1 cellular context compared by ENCODE assay signal in the genomic region with DNA sequence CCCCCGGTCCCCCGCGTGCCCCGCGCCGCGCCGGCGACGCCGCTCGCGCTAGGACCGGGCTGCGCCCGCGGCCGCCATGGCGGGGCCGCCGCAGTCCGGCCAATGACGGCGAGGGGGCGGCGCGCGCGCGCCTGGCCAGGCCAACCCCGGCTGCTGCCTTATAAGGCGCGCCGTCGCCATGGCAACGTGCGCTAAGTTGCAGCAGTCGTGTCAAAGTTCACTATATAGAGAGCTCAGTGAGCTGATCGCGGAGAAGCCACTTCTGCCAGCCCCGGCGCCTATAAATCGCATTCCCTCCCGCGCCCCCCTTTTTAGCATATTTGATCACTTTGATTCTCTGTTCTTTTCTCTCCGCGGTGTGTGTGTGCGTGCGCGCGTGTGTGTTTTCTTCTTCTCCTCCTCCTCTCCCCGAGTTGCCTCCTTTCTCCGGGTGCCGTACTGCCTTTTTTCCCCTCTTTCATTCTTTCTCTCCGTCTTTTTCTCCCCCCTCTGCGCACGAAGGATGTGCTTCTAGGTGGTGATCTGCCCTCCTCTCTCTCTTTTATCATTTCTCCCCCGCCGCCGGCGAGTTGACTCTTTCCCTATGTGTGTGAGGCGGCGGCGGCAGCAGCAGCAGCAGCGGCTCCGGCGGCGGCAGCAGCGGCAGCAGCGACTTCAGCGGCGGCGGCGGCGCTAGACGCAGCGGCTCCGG.
TF ChIP-seq lines count a peak whose summit lies in the region.

A gene (plus strand): TSS at position 251 of the 691 bp plus-strand sequence. CDS start 1,406 bp downstream, outside the sequence.

TF ChIP-seq in HepG2, 621 proteins besides CTCF, POLR2A, EP300 and RAD21 (continued from another document and continues in another):
- TF ChIP-seq, protein P1, sequence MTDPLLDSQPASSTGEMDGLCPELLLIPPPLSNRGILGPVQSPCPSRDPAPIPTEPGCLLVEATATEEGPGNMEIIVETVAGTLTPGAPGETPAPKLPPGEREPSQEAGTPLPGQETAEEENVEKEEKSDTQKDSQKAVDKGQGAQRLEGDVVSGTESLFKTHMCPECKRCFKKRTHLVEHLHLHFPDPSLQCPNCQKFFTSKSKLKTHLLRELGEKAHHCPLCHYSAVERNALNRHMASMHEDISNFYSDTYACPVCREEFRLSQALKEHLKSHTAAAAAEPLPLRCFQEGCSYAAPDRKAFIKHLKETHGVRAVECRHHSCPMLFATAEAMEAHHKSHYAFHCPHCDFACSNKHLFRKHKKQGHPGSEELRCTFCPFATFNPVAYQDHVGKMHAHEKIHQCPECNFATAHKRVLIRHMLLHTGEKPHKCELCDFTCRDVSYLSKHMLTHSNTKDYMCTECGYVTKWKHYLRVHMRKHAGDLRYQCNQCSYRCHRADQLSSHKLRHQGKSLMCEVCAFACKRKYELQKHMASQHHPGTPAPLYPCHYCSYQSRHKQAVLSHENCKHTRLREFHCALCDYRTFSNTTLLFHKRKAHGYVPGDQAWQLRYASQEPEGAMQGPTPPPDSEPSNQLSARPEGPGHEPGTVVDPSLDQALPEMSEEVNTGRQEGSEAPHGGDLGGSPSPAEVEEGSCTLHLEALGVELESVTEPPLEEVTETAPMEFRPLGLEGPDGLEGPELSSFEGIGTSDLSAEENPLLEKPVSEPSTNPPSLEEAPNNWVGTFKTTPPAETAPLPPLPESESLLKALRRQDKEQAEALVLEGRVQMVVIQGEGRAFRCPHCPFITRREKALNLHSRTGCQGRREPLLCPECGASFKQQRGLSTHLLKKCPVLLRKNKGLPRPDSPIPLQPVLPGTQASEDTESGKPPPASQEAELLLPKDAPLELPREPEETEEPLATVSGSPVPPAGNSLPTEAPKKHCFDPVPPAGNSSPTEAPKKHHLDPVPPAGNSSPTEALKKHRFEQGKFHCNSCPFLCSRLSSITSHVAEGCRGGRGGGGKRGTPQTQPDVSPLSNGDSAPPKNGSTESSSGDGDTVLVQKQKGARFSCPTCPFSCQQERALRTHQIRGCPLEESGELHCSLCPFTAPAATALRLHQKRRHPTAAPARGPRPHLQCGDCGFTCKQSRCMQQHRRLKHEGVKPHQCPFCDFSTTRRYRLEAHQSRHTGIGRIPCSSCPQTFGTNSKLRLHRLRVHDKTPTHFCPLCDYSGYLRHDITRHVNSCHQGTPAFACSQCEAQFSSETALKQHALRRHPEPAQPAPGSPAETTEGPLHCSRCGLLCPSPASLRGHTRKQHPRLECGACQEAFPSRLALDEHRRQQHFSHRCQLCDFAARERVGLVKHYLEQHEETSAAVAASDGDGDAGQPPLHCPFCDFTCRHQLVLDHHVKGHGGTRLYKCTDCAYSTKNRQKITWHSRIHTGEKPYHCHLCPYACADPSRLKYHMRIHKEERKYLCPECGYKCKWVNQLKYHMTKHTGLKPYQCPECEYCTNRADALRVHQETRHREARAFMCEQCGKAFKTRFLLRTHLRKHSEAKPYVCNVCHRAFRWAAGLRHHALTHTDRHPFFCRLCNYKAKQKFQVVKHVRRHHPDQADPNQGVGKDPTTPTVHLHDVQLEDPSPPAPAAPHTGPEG (CRISPR knock-in tag; IDR thresholded peaks at IDR 0.05): peak; percentile 95
- TF ChIP-seq MIER2 (CRISPR knock-in tag; IDR thresholded peaks at IDR 0.05) (no peak), EZH2 (conservative IDR thresholded peaks at IDR 0.05; ENCODE audit: low read depth, low read length) (no peak), GABPB1 (CRISPR knock-in tag; IDR thresholded peaks at IDR 0.05) (no peak; the same call in 1 of the 2 replicates), BRD4 (CRISPR knock-in tag; IDR thresholded peaks at IDR 0.05) (0 out of 2 replicates have a peak, but pooled peaks have one; percentile 27), SMAD9 (CRISPR knock-in tag; IDR thresholded peaks at IDR 0.05) (no peak), CEBPG (CRISPR knock-in tag; IDR thresholded peaks at IDR 0.05) (0 out of 2 replicates have a peak, but pooled peaks have one; percentile 26), TBX2 (CRISPR knock-in tag; IDR thresholded peaks at IDR 0.05; ENCODE audit: borderline replicate concordance) (peak; percentile 43; the same call in 1 of the 2 replicates), SRF (IDR thresholded peaks at IDR 0.05; ENCODE audit: low read depth, low read length) (peak; percentile 99), ZNF703 (CRISPR knock-in tag; IDR thresholded peaks at IDR 0.05; ENCODE audit: borderline replicate concordance) (no peak), AKAP8 (CRISPR knock-in tag; IDR thresholded peaks at IDR 0.05) (no peak), ZNF543 (CRISPR knock-in tag; IDR thresholded peaks at IDR 0.05) (no peak), GTF3A (CRISPR knock-in tag; conservative IDR thresholded peaks at IDR 0.05) (no peak), NFRKB (IDR thresholded peaks at IDR 0.05) (no peak), PHF21A (CRISPR knock-in tag; IDR thresholded peaks at IDR 0.05) (0 out of 2 replicates have a peak, but pooled peaks have one; percentile 9), CEBPB (IDR thresholded peaks at IDR 0.05; ENCODE audit: borderline replicate concordance, low read depth, low read length) (peak; percentile 57; the same call in 1 of the 2 replicates), FOXK1 (CRISPR knock-in tag; IDR thresholded peaks at IDR 0.05; ENCODE audit: borderline replicate concordance, low read depth) (no peak), HOXA3 (CRISPR knock-in tag; IDR thresholded peaks at IDR 0.05) (peak; percentile 67; the same call in 1 of the 2 replicates), HDAC2 (CRISPR knock-in tag; IDR thresholded peaks at IDR 0.05) (no peak), ZNF83 (CRISPR knock-in tag; IDR thresholded peaks at IDR 0.05; ENCODE audit: borderline replicate concordance) (no peak), NBN (conservative IDR thresholded peaks at IDR 0.05) (no peak), FOSL2 (CRISPR knock-in tag; IDR thresholded peaks at IDR 0.05) (no peak), CBX5 (CRISPR knock-in tag; IDR thresholded peaks at IDR 0.05; ENCODE audit: borderline replicate concordance) (no peak), ZNF331 (CRISPR knock-in tag; IDR thresholded peaks at IDR 0.05) (no peak), MAF1 (CRISPR knock-in tag; IDR thresholded peaks at IDR 0.05; ENCODE audit: borderline replicate concordance) (no peak), ZNF3 (CRISPR knock-in tag; IDR thresholded peaks at IDR 0.05) (no peak), ZNF33B (CRISPR knock-in tag; IDR thresholded peaks at IDR 0.05) (no peak), ZNF17 (CRISPR knock-in tag; IDR thresholded peaks at IDR 0.05) (no peak), ZFP36 (IDR thresholded peaks at IDR 0.05; ENCODE audit: borderline replicate concordance, low read depth, low read length, partially characterized antibody) (no peak)
- TF ChIP-seq, protein P2, sequence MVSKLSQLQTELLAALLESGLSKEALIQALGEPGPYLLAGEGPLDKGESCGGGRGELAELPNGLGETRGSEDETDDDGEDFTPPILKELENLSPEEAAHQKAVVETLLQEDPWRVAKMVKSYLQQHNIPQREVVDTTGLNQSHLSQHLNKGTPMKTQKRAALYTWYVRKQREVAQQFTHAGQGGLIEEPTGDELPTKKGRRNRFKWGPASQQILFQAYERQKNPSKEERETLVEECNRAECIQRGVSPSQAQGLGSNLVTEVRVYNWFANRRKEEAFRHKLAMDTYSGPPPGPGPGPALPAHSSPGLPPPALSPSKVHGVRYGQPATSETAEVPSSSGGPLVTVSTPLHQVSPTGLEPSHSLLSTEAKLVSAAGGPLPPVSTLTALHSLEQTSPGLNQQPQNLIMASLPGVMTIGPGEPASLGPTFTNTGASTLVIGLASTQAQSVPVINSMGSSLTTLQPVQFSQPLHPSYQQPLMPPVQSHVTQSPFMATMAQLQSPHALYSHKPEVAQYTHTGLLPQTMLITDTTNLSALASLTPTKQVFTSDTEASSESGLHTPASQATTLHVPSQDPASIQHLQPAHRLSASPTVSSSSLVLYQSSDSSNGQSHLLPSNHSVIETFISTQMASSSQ (IDR thresholded peaks at IDR 0.05; ENCODE audit: low read depth): no peak
- TF ChIP-seq, protein P2 (CRISPR knock-in tag; IDR thresholded peaks at IDR 0.05; ENCODE audit: borderline replicate concordance): no peak
- TF ChIP-seq, protein P3, sequence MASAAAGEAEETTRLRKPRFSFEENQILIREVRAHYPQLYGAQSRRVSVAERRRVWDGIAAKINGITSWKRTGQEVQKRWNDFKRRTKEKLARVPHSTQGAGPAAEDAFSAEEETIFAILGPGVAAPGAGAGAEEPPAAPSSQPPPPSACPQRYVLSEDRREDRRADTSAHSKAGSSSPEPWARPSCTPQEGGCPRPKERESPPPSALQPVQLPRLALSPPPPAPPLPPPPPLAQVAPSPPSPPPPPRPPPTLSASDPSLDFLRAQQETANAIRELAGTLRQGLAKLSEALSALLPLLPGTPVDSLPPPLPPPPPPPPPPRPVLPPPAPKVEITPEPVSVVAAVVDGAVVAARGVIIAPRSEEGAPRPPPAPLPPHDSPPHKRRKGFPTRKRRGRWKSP (CRISPR knock-in tag; IDR thresholded peaks at IDR 0.05): peak; percentile 93
- TF ChIP-seq, protein P4, sequence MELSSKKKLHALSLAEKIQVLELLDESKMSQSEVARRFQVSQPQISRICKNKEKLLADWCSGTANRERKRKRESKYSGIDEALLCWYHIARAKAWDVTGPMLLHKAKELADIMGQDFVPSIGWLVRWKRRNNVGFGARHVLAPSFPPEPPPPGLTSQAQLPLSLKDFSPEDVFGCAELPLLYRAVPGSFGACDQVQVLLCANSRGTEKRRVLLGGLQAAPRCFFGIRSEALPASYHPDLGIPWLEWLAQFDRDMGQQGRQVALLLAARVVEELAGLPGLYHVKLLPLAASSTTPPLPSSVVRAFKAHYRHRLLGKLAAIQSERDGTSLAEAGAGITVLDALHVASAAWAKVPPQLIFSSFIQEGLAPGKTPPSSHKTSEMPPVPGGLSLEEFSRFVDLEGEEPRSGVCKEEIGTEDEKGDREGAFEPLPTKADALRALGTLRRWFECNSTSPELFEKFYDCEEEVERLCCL (CRISPR knock-in tag; IDR thresholded peaks at IDR 0.05; ENCODE audit: borderline replicate concordance): no peak
- TF ChIP-seq, protein P5, sequence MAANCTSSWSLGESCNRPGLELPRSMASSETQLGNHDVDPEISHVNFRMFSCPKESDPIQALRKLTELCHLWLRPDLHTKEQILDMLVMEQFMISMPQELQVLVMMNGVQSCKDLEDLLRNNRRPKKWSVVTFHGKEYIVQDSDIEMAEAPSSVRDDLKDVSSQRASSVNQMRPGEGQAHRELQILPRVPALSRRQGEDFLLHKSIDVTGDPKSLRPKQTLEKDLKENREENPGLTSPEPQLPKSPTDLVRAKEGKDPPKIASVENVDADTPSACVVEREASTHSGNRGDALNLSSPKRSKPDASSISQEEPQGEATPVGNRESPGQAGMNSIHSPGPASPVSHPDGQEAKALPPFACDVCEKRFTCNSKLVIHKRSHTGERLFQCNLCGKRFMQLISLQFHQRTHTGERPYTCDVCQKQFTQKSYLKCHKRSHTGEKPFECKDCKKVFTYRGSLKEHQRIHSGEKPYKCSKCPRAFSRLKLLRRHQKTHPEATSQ (CRISPR knock-in tag; IDR thresholded peaks at IDR 0.05; ENCODE audit: borderline replicate concordance): no peak
- TF ChIP-seq, protein P6, sequence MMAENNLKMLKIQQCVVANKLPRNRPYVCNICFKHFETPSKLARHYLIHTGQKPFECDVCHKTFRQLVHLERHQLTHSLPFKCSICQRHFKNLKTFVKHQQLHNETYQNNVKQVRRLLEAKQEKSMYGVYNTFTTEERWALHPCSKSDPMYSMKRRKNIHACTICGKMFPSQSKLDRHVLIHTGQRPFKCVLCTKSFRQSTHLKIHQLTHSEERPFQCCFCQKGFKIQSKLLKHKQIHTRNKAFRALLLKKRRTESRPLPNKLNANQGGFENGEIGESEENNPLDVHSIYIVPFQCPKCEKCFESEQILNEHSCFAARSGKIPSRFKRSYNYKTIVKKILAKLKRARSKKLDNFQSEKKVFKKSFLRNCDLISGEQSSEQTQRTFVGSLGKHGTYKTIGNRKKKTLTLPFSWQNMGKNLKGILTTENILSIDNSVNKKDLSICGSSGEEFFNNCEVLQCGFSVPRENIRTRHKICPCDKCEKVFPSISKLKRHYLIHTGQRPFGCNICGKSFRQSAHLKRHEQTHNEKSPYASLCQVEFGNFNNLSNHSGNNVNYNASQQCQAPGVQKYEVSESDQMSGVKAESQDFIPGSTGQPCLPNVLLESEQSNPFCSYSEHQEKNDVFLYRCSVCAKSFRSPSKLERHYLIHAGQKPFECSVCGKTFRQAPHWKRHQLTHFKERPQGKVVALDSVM (CRISPR knock-in tag; IDR thresholded peaks at IDR 0.05): no peak
- TF ChIP-seq, protein P7, sequence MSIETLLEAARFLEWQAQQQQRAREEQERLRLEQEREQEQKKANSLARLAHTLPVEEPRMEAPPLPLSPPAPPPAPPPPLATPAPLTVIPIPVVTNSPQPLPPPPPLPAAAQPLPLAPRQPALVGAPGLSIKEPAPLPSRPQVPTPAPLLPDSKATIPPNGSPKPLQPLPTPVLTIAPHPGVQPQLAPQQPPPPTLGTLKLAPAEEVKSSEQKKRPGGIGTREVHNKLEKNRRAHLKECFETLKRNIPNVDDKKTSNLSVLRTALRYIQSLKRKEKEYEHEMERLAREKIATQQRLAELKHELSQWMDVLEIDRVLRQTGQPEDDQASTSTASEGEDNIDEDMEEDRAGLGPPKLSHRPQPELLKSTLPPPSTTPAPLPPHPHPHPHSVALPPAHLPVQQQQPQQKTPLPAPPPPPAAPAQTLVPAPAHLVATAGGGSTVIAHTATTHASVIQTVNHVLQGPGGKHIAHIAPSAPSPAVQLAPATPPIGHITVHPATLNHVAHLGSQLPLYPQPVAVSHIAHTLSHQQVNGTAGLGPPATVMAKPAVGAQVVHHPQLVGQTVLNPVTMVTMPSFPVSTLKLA (IDR thresholded peaks at IDR 0.05): no peak
